8 cellular contexts compared by ENCODE assay signal in genomic region chr16:77190478-77191258, GRCh38. TPM values are rescaled to one million over a fixed set of nuclear protein-coding genes. Genes with fewer than 3 reads are reported as not detected.
DNase-seq lines count a peak whose midpoint lies in the region; ATAC-seq, FAIRE-seq and TF ChIP-seq lines count a peak whose summit lies in the region.

Gene MON1B (plus strand): TSS chr16:77191190. CDS start chr16:77191486, 296 bp downstream.

- peak within 1 kb of the TSS; percentile 69 for H2AFZ ChIP-seq in HepG2 (ENCODE audit: low read length)

- BruUV-seq in HepG2 (replicated peaks; lab: Mats Ljungman, UMichigan), result no TSS peak

- peaks cover 0 to 13% (median 0%) of the 10 kb centered on the region in 7 donors for H3K9me3 Mint-ChIP-seq in CD14-positive monocyte

- H3K27me3 ChIP-seq in HepG2 (ENCODE audit: control insufficient read depth in 1 of 2, insufficient read depth in 2 of 2, low read length in 2 of 2), result no peaks in the 10 kb centered on the region; a peak in 1 of 5 replicates

- H3K27ac Mint-ChIP-seq in CD14-positive monocyte, result peak within 1 kb of the TSS; percentile 99 to 100 (median 100)

- TF ChIP-seq CTCF in CD14-positive monocyte (IDR thresholded peaks at IDR 0.05) (no peak), HepG2 (CRISPR knock-in tag; IDR thresholded peaks at IDR 0.05) (no peak)

- H3K4me3 Mint-ChIP-seq in CD14-positive monocyte, result peak within 1 kb of the TSS; percentile 91 to 97

- H3K4me1 Mint-ChIP-seq in CD14-positive monocyte, result peaks cover 29% of the 10 kb centered on the region

- H3K4me1 ChIP-seq in HepG2 (ENCODE audit: insufficient read depth, low read length), result peaks cover 34% of the 10 kb centered on the region

- peak; percentile 55 for TF ChIP-seq RAD21 in HepG2 (CRISPR knock-in tag; IDR thresholded peaks at IDR 0.05)

- peak; percentile 96 for ATAC-seq in GM19397 (IDR thresholded peaks at IDR 0.05; ENCODE audit: unreplicated experiment)
- peak; percentile 97 for ATAC-seq in HG03571 (IDR thresholded peaks at IDR 0.05; ENCODE audit: unreplicated experiment)
- peak; percentile 98 for ATAC-seq in HepG2

- H3K36me3 Mint-ChIP-seq in CD14-positive monocyte, result peaks cover 36 to 39% of the 10 kb centered on the region in 2 donors

- peak; percentile 80 to 87 for TF ChIP-seq POLR2A in HepG2 (IDR thresholded peaks at IDR 0.05; ENCODE audit: insufficient read depth in 1 of 2, low read depth in 2 of 2, low read length in 2 of 2)

- TF ChIP-seq EP300 in HepG2 (IDR thresholded peaks at IDR 0.05; ENCODE audit: low read depth in 2 of 2, low read length in 2 of 2) (no peak), HepG2 (CRISPR knock-in tag; IDR thresholded peaks at IDR 0.05; ENCODE audit: borderline replicate concordance) (no peak; the same call in 1 of the 2 replicates)

- peak within 1 kb of the TSS; percentile 90 for H3K27ac ChIP-seq in HepG2 (ENCODE audit: extremely low read length, insufficient read depth, low read length)

- H3K4me2 ChIP-seq in HepG2 (ENCODE audit: low read depth, low read length), result peak within 1 kb of the TSS; percentile 98

- no peaks in the 10 kb centered on the region for H4K20me1 ChIP-seq in HepG2 (ENCODE audit: insufficient read depth, low read length)

- intact Hi-C loops in CD14-positive monocyte (cut with micrococcal nuclease), result loop anchor here in 1 of 2 donors (5.0 to 10.0 kb wide), 3 partner anchors 534 to 1623 kb away; partner anchors contain the start of genes GABARAPL2, NUDT7 and WWOX
- intact Hi-C loops in HepG2 (cut with micrococcal nuclease; ENCODE audit: unreplicated experiment), result loop anchor here (10.0 kb wide), 1 partner anchor 1544 kb away; no protein-coding TSS in a partner anchor

- peak within 1 kb of the TSS; percentile 80 for H3K9ac ChIP-seq in HepG2 (ENCODE audit: insufficient read depth, low read depth, low read length)

- in situ Hi-C loops in HepG2 (cut with HindIII; ENCODE audit: extremely low pct_ligation_motif_present, low pct_unique_long_range_greater_than_20kb), result no loop called here

- DNase-seq in CD14-positive monocyte (ENCODE audit: low spot score) (peak; percentile 98), NCI-H82 (lab: John Stamatoyannopoulos, UW) (peak; percentile 98), dermis microvascular lymphatic vessel endothelial cell (ENCODE audit: low read depth in 2 of 2) (peak; percentile 98 to 100), HepG2 (ENCODE audit: low spot score) (peak; percentile 99)
- DNase-seq in activated CD4-positive, alpha-beta T cell treated with anti-CD3 and anti-CD28 coated beads, Interleukin-2, amount 50 U/mL, for 48 hours, result peak; percentile 88 to 92
- peak; percentile 91 for DNase-seq in stimulated activated CD4-positive, alpha-beta T cell treated with anti-CD3 and anti-CD28 coated beads, Interleukin-4, amount 100 ng/mL, for 1 hour

- CTCF ChIA-PET in HepG2 (lab: Yijun Ruan, JAX; ENCODE audit: low intra/inter-chr PET ratio, low total read pairs), result no interaction called here

- peaks cover 1 to 5% (median 2%) of the 10 kb centered on the region in 3 donors for H3K27me3 Mint-ChIP-seq in CD14-positive monocyte (ENCODE audit: low read depth in 3 of 3)

- WGBS in HepG2 (ENCODE audit: low lambda C conversion rate), result 1% methylated on average over 37 of the region's 63 CpGs

- peaks cover 14 to 25% of the 10 kb centered on the region in 2 experiments for H3K36me3 ChIP-seq in HepG2 (replicated peaks in 1 of 2; ENCODE audit: control insufficient read depth in 1 of 2, insufficient read depth in 2 of 2, low read length in 2 of 2)

- H3K79me2 ChIP-seq in HepG2 (ENCODE audit: insufficient read depth, low read length), result peaks cover 21% of the 10 kb centered on the region

- FAIRE-seq in HepG2 (lab: Jason Lieb, UNC), result peak; percentile 100

- peak within 1 kb of the TSS; percentile 82 to 94 (median 82) for H3K4me3 ChIP-seq in HepG2 (replicated peaks in 1 of 3; ENCODE audit: insufficient read depth in 1 of 3, low read depth in 2 of 3, low read length in 3 of 3)

- no peaks in the 10 kb centered on the region for H3K9me3 ChIP-seq in HepG2 (ENCODE audit: low read length)

- POLR2A ChIA-PET in HepG2 (lab: Yijun Ruan, JAX), result interaction anchor here (1.6 kb wide), 1 partner anchor 21 kb away, joined by 7 read pairs; no protein-coding TSS in a partner anchor

TF ChIP-seq in HepG2, 621 proteins besides CTCF, POLR2A, EP300 and RAD21 (continues in another document):
- TF ChIP-seq PLSCR1 (CRISPR knock-in tag; IDR thresholded peaks at IDR 0.05; ENCODE audit: borderline replicate concordance) (no peak; the same call in 1 of the 2 replicates), TOPORS (CRISPR knock-in tag; IDR thresholded peaks at IDR 0.05) (0 out of 2 replicates have a peak, but pooled peaks have one; percentile 46), PHB2 (IDR thresholded peaks at IDR 0.05; ENCODE audit: partially characterized antibody) (no peak), KDM3A (CRISPR knock-in tag; IDR thresholded peaks at IDR 0.05; ENCODE audit: low read depth) (no peak; the same call in 1 of the 2 replicates), CHD2 (IDR thresholded peaks at IDR 0.05; ENCODE audit: low read depth, low read length) (peak; percentile 71), ZNF512B (CRISPR knock-in tag; IDR thresholded peaks at IDR 0.05; ENCODE audit: borderline replicate concordance) (no peak), ZSCAN21 (CRISPR knock-in tag; IDR thresholded peaks at IDR 0.05; ENCODE audit: borderline replicate concordance) (peak; percentile 40), PITX1 (CRISPR knock-in tag; IDR thresholded peaks at IDR 0.05) (peak; percentile 62; the same call in 1 of the 2 replicates), SMAD1 (CRISPR knock-in tag; IDR thresholded peaks at IDR 0.05; ENCODE audit: borderline replicate concordance, low read depth) (no peak), ZNF496 (CRISPR knock-in tag; IDR thresholded peaks at IDR 0.05; ENCODE audit: insufficient replicate concordance) (no peak), ZNF343 (CRISPR knock-in tag; IDR thresholded peaks at IDR 0.05) (no peak)

RNA-seq across cellular contexts. Expression of gene MON1B, which starts in this region (rescaled TPM):
- 10 to 100 TPM; 26.4 to 35.6 TPM for polyA plus RNA-seq in CD14-positive monocyte
- 7.7 and 9.5 TPM in 2 replicates for total RNA-seq in dermis microvascular lymphatic vessel endothelial cell
- 13.8 and 15.6 TPM in 2 replicates for total RNA-seq in HepG2 (2016; rRNA removed; fragmentation: Illumina TruSeq; extraction: Trizol)
- total RNA-seq in HepG2 (2016; cell fraction: cytosol; rRNA removed; fragmentation: Illumina TruSeq; extraction: Trizol; ENCODE audit: low read depth), result 1.8 and 2.0 TPM in 2 replicates
- 11.5 and 16.2 TPM in 2 replicates for total RNA-seq in HepG2 (2016; cell fraction: insoluble cytoplasmic fraction; rRNA removed; fragmentation: Illumina TruSeq; extraction: Trizol)
- 5.9 and 6.3 TPM in 2 replicates for total RNA-seq in HepG2 (2016; cell fraction: membrane; rRNA removed; fragmentation: Illumina TruSeq; extraction: Trizol)
- total RNA-seq in HepG2 (2016; cell fraction: nucleus; rRNA removed; fragmentation: Illumina TruSeq; extraction: Trizol), result 13.9 and 18.2 TPM in 2 replicates
- 13.4 and 15.5 TPM in 2 replicates for polyA plus RNA-seq in HepG2 (2011; rRNA removed)
- 11.1 and 13.9 TPM in 2 replicates for polyA plus RNA-seq in HepG2 (2011; cell fraction: cytosol; rRNA removed)
- 54.1 and 62.7 TPM in 2 replicates for polyA plus RNA-seq in HepG2 (2011; cell fraction: nucleus; rRNA removed)
- polyA plus RNA-seq in HepG2 (2012), result 12.2 and 15.6 TPM in 2 replicates
- 1.2 and 1.4 TPM in 2 replicates for polyA plus RNA-seq in HepG2 (2016; cell fraction: cytosol; fragmentation: Illumina TruSeq; extraction: Trizol; ENCODE audit: low read depth)
- polyA plus RNA-seq in HepG2 (2016; cell fraction: insoluble cytoplasmic fraction; fragmentation: Illumina TruSeq; extraction: Trizol; ENCODE audit: low read depth), result 14.6 and 21.8 TPM in 2 replicates
- polyA plus RNA-seq in HepG2 (2016; cell fraction: membrane; fragmentation: Illumina TruSeq; extraction: Trizol; ENCODE audit: low read depth), result 5.9 and 6.0 TPM in 2 replicates
- polyA plus RNA-seq in HepG2 (2016; cell fraction: nucleus; fragmentation: Illumina TruSeq; extraction: Trizol; ENCODE audit: insufficient read depth, low read depth), result 42.3 and 49.3 TPM in 2 replicates
- polyA minus RNA-seq in HepG2 (2011; rRNA and poly(A)+ RNA removed; ENCODE audit: low replicate concordance), result 23.3 and 35.2 TPM in 2 replicates
- polyA minus RNA-seq in HepG2 (2011; cell fraction: cytosol; rRNA and poly(A)+ RNA removed), result 12.0 and 12.8 TPM in 2 replicates
- polyA minus RNA-seq in HepG2 (2011; cell fraction: nucleus; rRNA and poly(A)+ RNA removed), result 15.9 and 18.8 TPM in 2 replicates

Comparison
In these comparisons a context has a peak if more than half of its experiments do, and no peak if none do; other contexts are left out.
1. Peak in every context shown above with its lines: DNase-seq, ATAC-seq, H3K4me3 ChIP-seq and H3K27ac ChIP-seq.